ENCODE assay signal across 2 cellular contexts in genomic region chr1:153611024-153611352, GRCh38.
A peak's percentile ranks its signal among the peaks of the same experiment; 100 is the strongest.
TF ChIP-seq lines count a peak whose summit lies in the region.

No MANE protein-coding gene starts in this region.

TF ChIP-seq in IMR-90, 13 proteins besides CTCF, POLR2A, EP300 and RAD21:
- TF ChIP-seq USF2 (IDR thresholded peaks at IDR 0.05; ENCODE audit: low read depth, low read length) (no peak), CEBPB (IDR thresholded peaks at IDR 0.05; ENCODE audit: low read depth, low read length) (peak; percentile 71), BHLHE40 (IDR thresholded peaks at IDR 0.05; ENCODE audit: low read depth, low read length) (no peak), MXI1 (IDR thresholded peaks at IDR 0.05; ENCODE audit: borderline replicate concordance, low read depth, low read length) (no peak)

TF ChIP-seq in endothelial cell of umbilical vein, 7 proteins besides CTCF, POLR2A, EP300 and RAD21:
- no peak for TF ChIP-seq GATA2 (IDR thresholded peaks at IDR 0.05; ENCODE audit: insufficient read depth, insufficient read length, low read depth, low read length)
- TF ChIP-seq EZH2 (IDR thresholded peaks at IDR 0.05; ENCODE audit: borderline replicate concordance, low read depth, low read length, severe bottlenecking): no peak
- TF ChIP-seq MYC (IDR thresholded peaks at IDR 0.05; ENCODE audit: low read depth, low read length): no peak
- TF ChIP-seq POLR2AphosphoS5 (IDR thresholded peaks at IDR 0.05; ENCODE audit: insufficient read depth, low read depth, low read length): no peak
- no peak for TF ChIP-seq FOS (IDR thresholded peaks at IDR 0.05; ENCODE audit: borderline replicate concordance, insufficient read depth, low read length)
- TF ChIP-seq, protein P1, sequence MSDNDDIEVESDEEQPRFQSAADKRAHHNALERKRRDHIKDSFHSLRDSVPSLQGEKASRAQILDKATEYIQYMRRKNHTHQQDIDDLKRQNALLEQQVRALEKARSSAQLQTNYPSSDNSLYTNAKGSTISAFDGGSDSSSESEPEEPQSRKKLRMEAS (IDR thresholded peaks at IDR 0.05; ENCODE audit: insufficient read depth, insufficient read length): no peak
- no peak for TF ChIP-seq JUN (IDR thresholded peaks at IDR 0.05; ENCODE audit: borderline replicate concordance, insufficient read depth, insufficient read length, low read depth)
